8 cellular contexts compared by ENCODE assay signal in genomic region chr3:184582583-184582982, GRCh38. TPM values are rescaled to one million over a fixed set of nuclear protein-coding genes. Genes with fewer than 3 reads are reported as not detected.
DNase-seq lines count a peak whose midpoint lies in the region; ATAC-seq and TF ChIP-seq lines count a peak whose summit lies in the region.

No MANE protein-coding gene starts in this region.

- H3K4me1 ChIP-seq in left ventricle myocardium inferior, result peaks cover 31% of the 10 kb centered on the region
- H3K4me1 ChIP-seq in parathyroid adenoma, result no peaks in the 10 kb centered on the region
- H3K4me1 ChIP-seq in CD8-positive, alpha-beta memory T cell (ENCODE audit: insufficient read depth, low read length), result no peaks in the 10 kb centered on the region

- peak overlapping the region; percentile 52 for H3K4me3 Mint-ChIP-seq in activated B cell treated with CpG ODN at 0.5 μM for 24 hours
- H3K4me3 Mint-ChIP-seq in CD8-positive, alpha-beta memory T cell, result peak overlapping the region in 3 of 7 donors; percentile 19 to 41 (median 30)

- TF ChIP-seq CTCF in activated B cell treated with CpG ODN at 0.5 μM for 24 hours (IDR thresholded peaks at IDR 0.05) (no peak), left ventricle myocardium inferior (IDR thresholded peaks at IDR 0.05; ENCODE audit: borderline replicate concordance) (no peak), parathyroid adenoma (IDR thresholded peaks at IDR 0.05) (no peak)

- no peaks in the 10 kb centered on the region for H3K79me2 ChIP-seq in parathyroid adenoma

- peaks cover under 1% of the 10 kb centered on the region for H3K36me3 ChIP-seq in left ventricle myocardium inferior
- H3K36me3 ChIP-seq in parathyroid adenoma (ENCODE audit: control insufficient read depth, insufficient read depth, low read length), result no peaks in the 10 kb centered on the region
- H3K36me3 ChIP-seq in CD8-positive, alpha-beta memory T cell (ENCODE audit: insufficient read depth, low read length), result no peaks in the 10 kb centered on the region

- H3K27ac ChIP-seq in left ventricle myocardium inferior (replicated peaks), result peak overlapping the region; percentile 86
- no peak overlapping the region for H3K27ac ChIP-seq in parathyroid adenoma
- H3K27ac ChIP-seq in CD8-positive, alpha-beta memory T cell (ENCODE audit: low read depth, low read length), result no peak overlapping the region

- H3K9ac ChIP-seq in parathyroid adenoma, result no peak overlapping the region

- H3K4me1 Mint-ChIP-seq in activated B cell treated with CpG ODN at 0.5 μM for 24 hours, result peaks cover 6% of the 10 kb centered on the region
- peaks cover 5 to 13% (median 10%) of the 10 kb centered on the region in 3 donors for H3K4me1 Mint-ChIP-seq in CD8-positive, alpha-beta memory T cell

- intact Hi-C loops in activated B cell treated with CpG ODN at 0.5 μM for 24 hours (cut with micrococcal nuclease) (no loop called here), left ventricle myocardium inferior (cut with micrococcal nuclease) (no loop called here)

- H3K36me3 Mint-ChIP-seq in activated B cell treated with CpG ODN at 0.5 μM for 24 hours (ENCODE audit: low read depth), result no peaks in the 10 kb centered on the region
- H3K36me3 Mint-ChIP-seq in activated naive CD4-positive, alpha-beta T cell treated with anti-CD3 and anti-CD28 coated beads, Interleukin-2, amount 50 U/mL, for 72 hours, result no peaks in the 10 kb centered on the region
- H3K36me3 Mint-ChIP-seq in CD8-positive, alpha-beta memory T cell, result no peaks in the 10 kb centered on the region

- H3K9me3 Mint-ChIP-seq in activated B cell treated with CpG ODN at 0.5 μM for 24 hours, result no peaks in the 10 kb centered on the region
- H3K9me3 Mint-ChIP-seq in activated naive CD4-positive, alpha-beta T cell treated with anti-CD3 and anti-CD28 coated beads, Interleukin-2, amount 50 U/mL, for 72 hours, result no peaks in the 10 kb centered on the region
- no peaks in the 10 kb centered on the region for H3K9me3 Mint-ChIP-seq in CD8-positive, alpha-beta memory T cell

- DNase-seq in DMS114 treated with DMSO at 0.1 percent for 48 hours (lab: John Stamatoyannopoulos, UW; ENCODE audit: unreplicated experiment) (peak; percentile 27), activated B cell treated with CpG ODN at 0.5 μM for 24 hours (no peak), left ventricle myocardium inferior (peak; percentile 57), COR-L47 (lab: John Stamatoyannopoulos, UW) (no peak)
- DNase-seq in activated naive CD4-positive, alpha-beta T cell treated with anti-CD3 and anti-CD28 coated beads, Interleukin-2, amount 50 U/mL, for 72 hours (ENCODE audit: low spot score in 2 of 2), result no peak
- DNase-seq in CD8-positive, alpha-beta memory T cell, result no peak

- POLR2A ChIA-PET in activated B cell treated with CpG ODN at 0.5 μM for 24 hours (lab: Charles Lee), result interaction anchor here (0.5 kb wide), 1 partner anchor 84 kb away, joined by 3 read pairs; no protein-coding TSS in a partner anchor
- POLR2A ChIA-PET in CD8-positive, alpha-beta memory T cell (lab: Charles Lee), result no interaction called here

- H3K27me3 ChIP-seq in left ventricle myocardium inferior (ENCODE audit: low read depth) (peaks cover 9% of the 10 kb centered on the region), parathyroid adenoma (ENCODE audit: control insufficient read depth, insufficient read depth, low read length) (no peaks in the 10 kb centered on the region)
- H3K27me3 ChIP-seq in CD8-positive, alpha-beta memory T cell (ENCODE audit: insufficient read depth, low read length, poor library complexity, severe bottlenecking), result peaks cover 3% of the 10 kb centered on the region

- H3K27ac Mint-ChIP-seq in activated B cell treated with CpG ODN at 0.5 μM for 24 hours, result no peak overlapping the region
- peak overlapping the region in 1 of 2 donors; percentile 24 for H3K27ac Mint-ChIP-seq in activated naive CD4-positive, alpha-beta T cell treated with anti-CD3 and anti-CD28 coated beads, Interleukin-2, amount 50 U/mL, for 72 hours
- peak overlapping the region in 1 of 8 donors; percentile 24 for H3K27ac Mint-ChIP-seq in CD8-positive, alpha-beta memory T cell

- peak overlapping the region; percentile 70 for H3K4me2 ChIP-seq in parathyroid adenoma (ENCODE audit: low read length)

- CTCF ChIA-PET in activated B cell treated with CpG ODN at 0.5 μM for 24 hours (lab: Charles Lee), result interaction anchor here (1.1 kb wide), 1 partner anchor 50 kb away, joined by 3 read pairs; no protein-coding TSS in a partner anchor
- CTCF ChIA-PET in CD8-positive, alpha-beta memory T cell (lab: Charles Lee), result no interaction called here

- peaks cover 35% of the 10 kb centered on the region for H3K27me3 Mint-ChIP-seq in activated B cell treated with CpG ODN at 0.5 μM for 24 hours
- H3K27me3 Mint-ChIP-seq in CD8-positive, alpha-beta memory T cell, result peaks cover 37 to 64% of the 10 kb centered on the region in 2 donors

- no peak for ATAC-seq in activated B cell treated with CpG ODN at 0.5 μM for 24 hours (ENCODE audit: low read depth)
- ATAC-seq in activated naive CD4-positive, alpha-beta T cell treated with anti-CD3 and anti-CD28 coated beads, Interleukin-2, amount 50 U/mL, for 72 hours, result no peak
- no peak for ATAC-seq in GM19467 (IDR thresholded peaks at IDR 0.05; ENCODE audit: unreplicated experiment)

- H3K9me3 ChIP-seq in left ventricle myocardium inferior (replicated peaks), result no peaks in the 10 kb centered on the region
- H3K9me3 ChIP-seq in parathyroid adenoma (ENCODE audit: control insufficient read depth, low read length), result no peaks in the 10 kb centered on the region
- no peaks in the 10 kb centered on the region for H3K9me3 ChIP-seq in CD8-positive, alpha-beta memory T cell (ENCODE audit: low read length)

- H2AFZ ChIP-seq in parathyroid adenoma, result no peak overlapping the region

- H3K4me3 ChIP-seq in left ventricle myocardium inferior (peak overlapping the region; percentile 68), parathyroid adenoma (ENCODE audit: low read depth, low read length) (peak overlapping the region; percentile 53)
- H3K4me3 ChIP-seq in CD8-positive, alpha-beta memory T cell (ENCODE audit: low read length), result no peak overlapping the region

RNA-seq across cellular contexts. Expression of gene EPHB3, which starts 21.0 kb away (rescaled TPM):
- total RNA-seq in activated B cell treated with CpG ODN at 0.5 μM for 24 hours (0.05 and 0.07 TPM in 2 replicates), left ventricle myocardium inferior (5.0 TPM)
- under 1 TPM in 1 of 2 donors, not detected in 1; 0.19 TPM for total RNA-seq in activated naive CD4-positive, alpha-beta T cell treated with anti-CD3 and anti-CD28 coated beads, Interleukin-2, amount 50 U/mL, for 72 hours
- total RNA-seq in CD8-positive, alpha-beta memory T cell, result under 1 TPM in 1 of 2 experiments, not detected in 1; 0.04 TPM
- 0.31 TPM for polyA plus RNA-seq in CD8-positive, alpha-beta memory T cell

Comparison
In these comparisons a context has a peak if more than half of its experiments do, and no peak if none do; other contexts are left out.
1. DNase-seq: peak in DMS114 treated with DMSO at 0.1 percent for 48 hours (single experiment) and left ventricle myocardium inferior (single experiment); none in activated B cell treated with CpG ODN at 0.5 μM for 24 hours (single experiment), COR-L47 (single experiment), activated naive CD4-positive, alpha-beta T cell treated with anti-CD3 and anti-CD28 coated beads, Interleukin-2, amount 50 U/mL, for 72 hours (0 of 2) and CD8-positive, alpha-beta memory T cell (0 of 5).